ENCODE assay signal across 2 cellular contexts in the genomic region with DNA sequence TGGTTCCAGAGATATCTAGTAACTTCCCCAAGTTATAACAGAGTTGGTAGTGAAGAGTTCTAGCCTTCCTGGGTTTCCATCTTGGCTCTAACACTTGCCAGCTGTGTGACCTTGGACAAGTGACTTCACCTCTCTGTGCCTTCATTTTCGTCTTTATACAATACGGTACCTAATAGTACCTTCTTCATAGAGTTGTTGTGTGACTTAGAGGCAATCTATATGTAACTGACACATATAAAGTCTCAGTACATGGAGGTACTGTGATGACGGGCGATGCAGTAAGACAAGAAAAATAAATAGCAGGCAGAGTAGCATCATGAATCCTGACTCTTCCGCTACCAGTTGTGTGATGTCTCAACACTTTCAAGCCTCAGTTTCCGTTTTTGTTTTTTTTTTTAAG.
TF ChIP-seq lines count a peak whose summit lies in the region.

No MANE protein-coding gene starts in this region.

TF ChIP-seq in GM12878, 131 proteins besides CTCF, POLR2A, EP300 and RAD21:
- TF ChIP-seq, protein P1, sequence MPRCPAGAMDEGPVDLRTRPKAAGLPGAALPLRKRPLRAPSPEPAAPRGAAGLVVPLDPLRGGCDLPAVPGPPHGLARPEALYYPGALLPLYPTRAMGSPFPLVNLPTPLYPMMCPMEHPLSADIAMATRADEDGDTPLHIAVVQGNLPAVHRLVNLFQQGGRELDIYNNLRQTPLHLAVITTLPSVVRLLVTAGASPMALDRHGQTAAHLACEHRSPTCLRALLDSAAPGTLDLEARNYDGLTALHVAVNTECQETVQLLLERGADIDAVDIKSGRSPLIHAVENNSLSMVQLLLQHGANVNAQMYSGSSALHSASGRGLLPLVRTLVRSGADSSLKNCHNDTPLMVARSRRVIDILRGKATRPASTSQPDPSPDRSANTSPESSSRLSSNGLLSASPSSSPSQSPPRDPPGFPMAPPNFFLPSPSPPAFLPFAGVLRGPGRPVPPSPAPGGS (IDR thresholded peaks at IDR 0.05; ENCODE audit: borderline replicate concordance, insufficient read depth, low read depth, low read length, poor library complexity, severe bottlenecking), result no peak
- TF ChIP-seq FOXM1 (IDR thresholded peaks at IDR 0.05; ENCODE audit: low read depth, low read length), result no peak
- TF ChIP-seq, protein P2, sequence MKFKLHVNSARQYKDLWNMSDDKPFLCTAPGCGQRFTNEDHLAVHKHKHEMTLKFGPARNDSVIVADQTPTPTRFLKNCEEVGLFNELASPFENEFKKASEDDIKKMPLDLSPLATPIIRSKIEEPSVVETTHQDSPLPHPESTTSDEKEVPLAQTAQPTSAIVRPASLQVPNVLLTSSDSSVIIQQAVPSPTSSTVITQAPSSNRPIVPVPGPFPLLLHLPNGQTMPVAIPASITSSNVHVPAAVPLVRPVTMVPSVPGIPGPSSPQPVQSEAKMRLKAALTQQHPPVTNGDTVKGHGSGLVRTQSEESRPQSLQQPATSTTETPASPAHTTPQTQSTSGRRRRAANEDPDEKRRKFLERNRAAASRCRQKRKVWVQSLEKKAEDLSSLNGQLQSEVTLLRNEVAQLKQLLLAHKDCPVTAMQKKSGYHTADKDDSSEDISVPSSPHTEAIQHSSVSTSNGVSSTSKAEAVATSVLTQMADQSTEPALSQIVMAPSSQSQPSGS (IDR thresholded peaks at IDR 0.05; ENCODE audit: low read length), result no peak
- no peak for TF ChIP-seq NFXL1 (IDR thresholded peaks at IDR 0.05; ENCODE audit: borderline replicate concordance)
- no peak for TF ChIP-seq FOS (IDR thresholded peaks at IDR 0.05; ENCODE audit: borderline replicate concordance, extremely low read depth, insufficient read length)
- no peak for TF ChIP-seq ELK1 (IDR thresholded peaks at IDR 0.05; ENCODE audit: low read depth, low read length)
- TF ChIP-seq CREM (IDR thresholded peaks at IDR 0.05; ENCODE audit: low read depth), result no peak
- TF ChIP-seq NFYA (IDR thresholded peaks at IDR 0.05; ENCODE audit: borderline replicate concordance, low read depth, low read length), result no peak
- TF ChIP-seq TCF3 (IDR thresholded peaks at IDR 0.05; ENCODE audit: borderline replicate concordance, insufficient read depth, low read depth, low read length), result no peak
- TF ChIP-seq, protein P3, sequence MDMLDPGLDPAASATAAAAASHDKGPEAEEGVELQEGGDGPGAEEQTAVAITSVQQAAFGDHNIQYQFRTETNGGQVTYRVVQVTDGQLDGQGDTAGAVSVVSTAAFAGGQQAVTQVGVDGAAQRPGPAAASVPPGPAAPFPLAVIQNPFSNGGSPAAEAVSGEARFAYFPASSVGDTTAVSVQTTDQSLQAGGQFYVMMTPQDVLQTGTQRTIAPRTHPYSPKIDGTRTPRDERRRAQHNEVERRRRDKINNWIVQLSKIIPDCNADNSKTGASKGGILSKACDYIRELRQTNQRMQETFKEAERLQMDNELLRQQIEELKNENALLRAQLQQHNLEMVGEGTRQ (IDR thresholded peaks at IDR 0.05; ENCODE audit: borderline replicate concordance, low read depth, low read length), result no peak
- no peak for TF ChIP-seq KAT2A (conservative IDR thresholded peaks at IDR 0.05; ENCODE audit: control insufficient read depth, low read depth, low read length)
- no peak for TF ChIP-seq SMAD5 (IDR thresholded peaks at IDR 0.05; ENCODE audit: low read depth)
- TF ChIP-seq BHLHE40 (IDR thresholded peaks at IDR 0.05; ENCODE audit: borderline replicate concordance in 1 of 2, low read depth in 2 of 2, low read length in 1 of 2), result no peak
- TF ChIP-seq ZBED1 (IDR thresholded peaks at IDR 0.05; ENCODE audit: borderline replicate concordance), result no peak
- TF ChIP-seq PAX5 (IDR thresholded peaks at IDR 0.05; ENCODE audit: borderline replicate concordance, low read depth, low read length), result no peak
- TF ChIP-seq BCL11A (IDR thresholded peaks at IDR 0.05; ENCODE audit: low read depth, low read length), result no peak
- no peak for TF ChIP-seq STAT1 (conservative IDR thresholded peaks at IDR 0.05)
- no peak for TF ChIP-seq NFIC (IDR thresholded peaks at IDR 0.05; ENCODE audit: low read depth, low read length)
- TF ChIP-seq SMC3 (IDR thresholded peaks at IDR 0.05; ENCODE audit: borderline replicate concordance, low read length), result no peak
- no peak for TF ChIP-seq PAX8 (IDR thresholded peaks at IDR 0.05)
TF ChIP-seq in GM12878: peak in this region for 0.

TF ChIP-seq in SK-N-SH treated with all-trans-retinoic acid at 6 μM for 48 hours, 23 proteins besides CTCF, POLR2A, EP300 and RAD21:
- TF ChIP-seq ZFP30 (CRISPR knock-in tag; IDR thresholded peaks at IDR 0.05), result no peak
- no peak for TF ChIP-seq TOX (CRISPR knock-in tag; IDR thresholded peaks at IDR 0.05; ENCODE audit: borderline replicate concordance)
- TF ChIP-seq GLIS3 (CRISPR knock-in tag; IDR thresholded peaks at IDR 0.05), result no peak
- no peak for TF ChIP-seq POU6F1 (CRISPR knock-in tag; IDR thresholded peaks at IDR 0.05; ENCODE audit: borderline replicate concordance, low read depth)
- TF ChIP-seq TSHZ2 (CRISPR knock-in tag; IDR thresholded peaks at IDR 0.05), result no peak
- TF ChIP-seq ZNF565 (CRISPR knock-in tag; conservative IDR thresholded peaks at IDR 0.05; ENCODE audit: low read depth), result no peak
- TF ChIP-seq ZC3H10 (CRISPR knock-in tag; IDR thresholded peaks at IDR 0.05), result no peak
- no peak for TF ChIP-seq ZNF8 (CRISPR knock-in tag; IDR thresholded peaks at IDR 0.05)
- no peak for TF ChIP-seq SNAI2 (CRISPR knock-in tag; IDR thresholded peaks at IDR 0.05)
- TF ChIP-seq PATZ1 (CRISPR knock-in tag; IDR thresholded peaks at IDR 0.05; ENCODE audit: borderline replicate concordance), result no peak
- no peak for TF ChIP-seq TCF4 (CRISPR knock-in tag; IDR thresholded peaks at IDR 0.05; ENCODE audit: borderline replicate concordance)
- no peak for TF ChIP-seq ZNF70 (CRISPR knock-in tag; IDR thresholded peaks at IDR 0.05)
- no peak for TF ChIP-seq ESRRG (CRISPR knock-in tag; IDR thresholded peaks at IDR 0.05)
- TF ChIP-seq CREB5 (CRISPR knock-in tag; IDR thresholded peaks at IDR 0.05; ENCODE audit: low read depth), result no peak
- no peak for TF ChIP-seq ARNTL (CRISPR knock-in tag; IDR thresholded peaks at IDR 0.05; ENCODE audit: borderline replicate concordance, low read depth)
- no peak for TF ChIP-seq RARB (CRISPR knock-in tag; IDR thresholded peaks at IDR 0.05)
- no peak for TF ChIP-seq PPARA (CRISPR knock-in tag; IDR thresholded peaks at IDR 0.05; ENCODE audit: borderline replicate concordance)
- no peak for TF ChIP-seq CSDC2 (CRISPR knock-in tag; IDR thresholded peaks at IDR 0.05)
- TF ChIP-seq CSRNP3 (CRISPR knock-in tag; IDR thresholded peaks at IDR 0.05), result no peak
